32 cellular contexts compared by ENCODE assay signal in genomic region chr1:213274140-213274539, GRCh38.
DNase-seq lines count a peak whose midpoint lies in the region; ATAC-seq, FAIRE-seq and TF ChIP-seq lines count a peak whose summit lies in the region.
"Had no signal": no experiment of that assay in that cellular context is flagged by ENCODE, and none has a peak within 500 bp of the region (broad histone marks: within the 10 kb centered on the region; RNA-seq: fewer than 3 reads in every experiment).

No MANE protein-coding gene starts in this region.

- POLR2A ChIA-PET in K562 (lab: Yijun Ruan, JAX): interaction anchor here (0.6 to 0.7 kb wide), 2 partner anchors 208 to 627 kb away, joined by 3 read pairs; no protein-coding TSS in a partner anchor
- POLR2A ChIA-PET in HepG2 (lab: Yijun Ruan, JAX): no interaction called here

- no peak overlapping the region for H3K9ac ChIP-seq in K562 (ENCODE audit: insufficient read depth in 1 of 2, low read depth in 2 of 2, low read length in 2 of 2)
- H3K9ac ChIP-seq in HepG2 (ENCODE audit: insufficient read depth, low read depth, low read length): 0 out of 2 replicates have a peak overlapping the region, but pooled peaks have one; percentile 17
- H3K9ac ChIP-seq in mammary epithelial cell (ENCODE audit: insufficient read depth, low read length): no peak overlapping the region

- no peak for ATAC-seq in K562
- ATAC-seq in HepG2: no peak
- no peak for ATAC-seq in gastrocnemius medialis
- ATAC-seq: activated T-cell treated with anti-CD3 and anti-CD28 coated beads, Interleukin-2, amount 50 U/mL, for 72 hours; esophagus mucosa; heart right ventricle; stimulated activated naive B cell treated with anti-CD40 and anti-IgM and Interleukin-4, amounts not matched to agents 10 μg/mL and 1 μg/mL and 100 μg/mL, for 72 hours had no signal

- in situ Hi-C loops in K562 (cut with MboI): no loop called here
- in situ Hi-C loops in HepG2 (cut with HindIII; ENCODE audit: extremely low pct_ligation_motif_present, low pct_unique_long_range_greater_than_20kb): no loop called here
- in situ Hi-C loops in gastrocnemius medialis (cut with MboI; ENCODE audit: low sequenced_read_pairs in 4 of 4): no loop called here
- in situ Hi-C loops in mammary epithelial cell (cut with MboI; ENCODE audit: low sequenced_read_pairs in 2 of 2): no loop called here

- H3K4me3 ChIP-seq in K562 (no peak overlapping the region), HepG2 (replicated peaks in 1 of 3; ENCODE audit: insufficient read depth in 1 of 3, low read depth in 2 of 3, low read length in 3 of 3) (no peak overlapping the region), gastrocnemius medialis (no peak overlapping the region), mammary epithelial cell (replicated peaks in 1 of 3; ENCODE audit: insufficient read depth in 1 of 3, low read depth in 2 of 3, low read length in 3 of 3) (no peak overlapping the region)
- H3K4me3 ChIP-seq: heart right ventricle, right atrium auricular region, SK-N-MC had no signal

- no peaks in the 10 kb centered on the region for H3K9me1 ChIP-seq in K562 (ENCODE audit: control insufficient read depth, insufficient read depth, low read length)

- BruUV-seq in K562 (replicated peaks; lab: Mats Ljungman, UMichigan): no TSS peak
- no TSS peak for BruUV-seq in HepG2 (replicated peaks; lab: Mats Ljungman, UMichigan)
- BruUV-seq in mammary epithelial cell (replicated peaks; lab: Mats Ljungman, UMichigan): no TSS peak

- dilution Hi-C loops in mammary epithelial cell (cut with HindIII; ENCODE audit: low sequenced_read_pairs): no loop called here

- TF ChIP-seq POLR2A in K562 (conservative IDR thresholded peaks at IDR 0.05) (no peak), HepG2 (IDR thresholded peaks at IDR 0.05; ENCODE audit: insufficient read depth in 1 of 2, low read depth in 2 of 2, low read length in 2 of 2) (no peak), gastrocnemius medialis (IDR thresholded peaks at IDR 0.05) (no peak)

- peaks cover 12% of the 10 kb centered on the region for H3K36me3 Mint-ChIP-seq in HFFc6 (ENCODE audit: low read depth)

- H3K27ac ChIP-seq in K562 (ENCODE audit: extremely low read depth, low read depth, low read length) (no peak overlapping the region), HepG2 (ENCODE audit: extremely low read length, insufficient read depth, low read length) (peak overlapping the region; percentile 66), gastrocnemius medialis (no peak overlapping the region), mammary epithelial cell (ENCODE audit: insufficient read depth, low read depth, low read length) (no peak overlapping the region)
- H3K27ac ChIP-seq: heart right ventricle, right atrium auricular region had no signal

- H3K9me3 ChIP-seq in K562 (replicated peaks; ENCODE audit: control insufficient read depth, insufficient read depth, low read depth, low read length) (no peaks in the 10 kb centered on the region), HepG2 (ENCODE audit: low read length) (no peaks in the 10 kb centered on the region), gastrocnemius medialis (no peaks in the 10 kb centered on the region), mammary epithelial cell (replicated peaks; ENCODE audit: insufficient read depth, low read length) (no peaks in the 10 kb centered on the region)
- H3K9me3 ChIP-seq: heart right ventricle, right atrium auricular region had no signal

- H3K36me3 ChIP-seq in K562 (ENCODE audit: control insufficient read depth, insufficient read depth, low read length) (peaks cover 20% of the 10 kb centered on the region), HepG2 (replicated peaks in 1 of 2; ENCODE audit: control insufficient read depth in 1 of 2, insufficient read depth in 2 of 2, low read length in 2 of 2) (no peaks in the 10 kb centered on the region), gastrocnemius medialis (no peaks in the 10 kb centered on the region), mammary epithelial cell (ENCODE audit: insufficient read depth, low read length) (no peaks in the 10 kb centered on the region)

- CTCF ChIA-PET in K562 (lab: Yijun Ruan, JAX; ENCODE audit: low intra/inter-chr PET ratio) (no interaction called here), HepG2 (lab: Yijun Ruan, JAX; ENCODE audit: low intra/inter-chr PET ratio, low total read pairs) (no interaction called here), mammary epithelial cell (lab: Charles Lee; ENCODE audit: low non-redundant PET) (no interaction called here)

- H3K79me2 ChIP-seq in K562 (ENCODE audit: control insufficient read depth, insufficient read depth, low read length) (no peaks in the 10 kb centered on the region), HepG2 (ENCODE audit: insufficient read depth, low read length) (no peaks in the 10 kb centered on the region), mammary epithelial cell (ENCODE audit: insufficient read depth, low read length) (no peaks in the 10 kb centered on the region)

- FAIRE-seq in K562 (lab: Jason Lieb, UNC): no peak
- FAIRE-seq in HepG2 (lab: Jason Lieb, UNC): no peak
- FAIRE-seq: D721Med, G401.6, H1, keratinocyte, small intestine had no signal

- H3K4me2 ChIP-seq in K562 (ENCODE audit: insufficient read depth, low read length) (no peak overlapping the region), HepG2 (ENCODE audit: low read depth, low read length) (no peak overlapping the region), mammary epithelial cell (ENCODE audit: insufficient read depth, low read depth, low read length) (no peak overlapping the region)

- TF ChIP-seq RAD21 in K562 (CRISPR knock-in tag; conservative IDR thresholded peaks at IDR 0.05 in 1 of 2, IDR thresholded peaks at IDR 0.05 in 1 of 2): no peak
- TF ChIP-seq RAD21 in HepG2 (CRISPR knock-in tag; IDR thresholded peaks at IDR 0.05): no peak

- TF ChIP-seq CTCF in HFFc6 (IDR thresholded peaks at IDR 0.05) (no peak), K562 (IDR thresholded peaks at IDR 0.05 in 2 of 3, conservative IDR thresholded peaks at IDR 0.05 in 1 of 3; ENCODE audit: insufficient read depth in 2 of 3, low read depth in 1 of 3, low read length in 3 of 3) (no peak), HepG2 (CRISPR knock-in tag; IDR thresholded peaks at IDR 0.05) (no peak), gastrocnemius medialis (IDR thresholded peaks at IDR 0.05 in 4 of 5, conservative IDR thresholded peaks at IDR 0.05 in 1 of 5) (no peak), mammary epithelial cell (conservative IDR thresholded peaks at IDR 0.05 in 1 of 2, IDR thresholded peaks at IDR 0.05 in 1 of 2; ENCODE audit: extremely low read depth in 1 of 2, insufficient read depth in 1 of 2, low read depth in 1 of 2, low read length in 2 of 2) (no peak)

- peak; percentile 52 for DNase-seq in DMS53 (lab: John Stamatoyannopoulos, UW)
- DNase-seq in DMS53 treated with DMSO at 0.1 percent for 48 hours (lab: John Stamatoyannopoulos, UW; ENCODE audit: unreplicated experiment): no peak
- DNase-seq in HFFc6: no peak
- DNase-seq in K562 (ENCODE audit: extremely low read depth in 1 of 4, low spot score in 3 of 4): no peak
- DNase-seq in HepG2 (ENCODE audit: low spot score): peak; percentile 25
- DNase-seq in gastrocnemius medialis: no peak
- no peak for DNase-seq in mammary epithelial cell
- no peak for DNase-seq in C1 segment of cervical spinal cord (lab: John Stamatoyannopoulos, UW)
- DNase-seq: activated CD4-positive, alpha-beta T cell treated with anti-CD3 and anti-CD28 coated beads, Interleukin-2, amount 50 U/mL, for 48 hours; activated naive CD4-positive, alpha-beta T cell treated with Interleukin-2 at 50 U/mL for 16 hours; activated T-cell treated with anti-CD3 and anti-CD28 coated beads, Interleukin-2, amount 50 U/mL, for 72 hours; central memory CD4-positive, alpha-beta T cell; cortex of kidney; foreskin melanocyte; heart right ventricle; Karpas-422; midbrain; naive B cell; NCI-H1417 treated with DMSO at 0.1 percent for 48 hours; NCI-H2081 treated with DMSO at 0.1 percent for 48 hours; posterior cingulate gyrus; small intestine; stimulated activated naive B cell treated with anti-CD40 and anti-IgM and Interleukin-4, amounts not matched to agents 10 μg/mL and 1 μg/mL and 100 μg/mL, for 72 hours had no signal

- no peak overlapping the region for H3K4me3 Mint-ChIP-seq in HFFc6
- H3K4me3 Mint-ChIP-seq: activated T-cell treated with anti-CD3 and anti-CD28 coated beads, Interleukin-2, amount 50 U/mL, for 72 hours; CD4-positive, CD25-positive, alpha-beta regulatory T cell; naive B cell; stimulated activated naive B cell treated with anti-CD40 and anti-IgM and Interleukin-4, amounts not matched to agents 10 μg/mL and 1 μg/mL and 100 μg/mL, for 72 hours; T-helper 1 cell treated with Interleukin-12 subunit alpha and Interleukin-12 subunit beta and Interleukin-4 antibody, amounts not matched to agents 30 μg/mL and 1 μg/mL, for 36 hours had no signal

- no peak for TF ChIP-seq EP300 in K562 (IDR thresholded peaks at IDR 0.05; ENCODE audit: low read length)
- 0 out of 4 replicates have a peak, but pooled peaks of 1 of the 2 experiments have one; percentile 5 for TF ChIP-seq EP300 in HepG2 (IDR thresholded peaks at IDR 0.05; ENCODE audit: low read depth in 2 of 2, low read length in 2 of 2)
- no peak for TF ChIP-seq EP300 in HepG2 (CRISPR knock-in tag; IDR thresholded peaks at IDR 0.05; ENCODE audit: borderline replicate concordance)

- H2AFZ ChIP-seq in K562 (ENCODE audit: low read depth, low read length): no peak overlapping the region
- no peak overlapping the region for H2AFZ ChIP-seq in HepG2 (ENCODE audit: low read length)
- no peak overlapping the region for H2AFZ ChIP-seq in mammary epithelial cell (ENCODE audit: low read depth, low read length)

- intact Hi-C loops in K562 (cut with micrococcal nuclease): no loop called here
- intact Hi-C loops in HepG2 (cut with micrococcal nuclease; ENCODE audit: unreplicated experiment): no loop called here
- intact Hi-C loops in gastrocnemius medialis (cut with DNase I; ENCODE audit: low total_unique reads): no loop called here
- intact Hi-C loops in mammary epithelial cell (cut with micrococcal nuclease): no loop called here

- H3K4me1 ChIP-seq in K562 (replicated peaks in 1 of 2; ENCODE audit: control insufficient read depth in 2 of 2, insufficient read depth in 2 of 2, low read length in 2 of 2) (no peaks in the 10 kb centered on the region), HepG2 (ENCODE audit: insufficient read depth, low read length) (peaks cover 54% of the 10 kb centered on the region), gastrocnemius medialis (peaks cover 11 to 12% of the 10 kb centered on the region in 2 donors), mammary epithelial cell (ENCODE audit: insufficient read depth, low read length) (no peaks in the 10 kb centered on the region)
- H3K4me1 ChIP-seq: heart right ventricle, right atrium auricular region had no signal

- H3K27ac Mint-ChIP-seq in HFFc6: peak overlapping the region; percentile 17
- H3K27ac Mint-ChIP-seq: activated T-cell treated with anti-CD3 and anti-CD28 coated beads, Interleukin-2, amount 50 U/mL, for 72 hours; CD4-positive, CD25-positive, alpha-beta regulatory T cell; naive B cell; stimulated activated naive B cell treated with anti-CD40 and anti-IgM and Interleukin-4, amounts not matched to agents 10 μg/mL and 1 μg/mL and 100 μg/mL, for 72 hours; T-helper 1 cell treated with Interleukin-12 subunit alpha and Interleukin-12 subunit beta and Interleukin-4 antibody, amounts not matched to agents 30 μg/mL and 1 μg/mL, for 36 hours had no signal

- no peaks in the 10 kb centered on the region; the same call in none of the 2 replicates for H3K27me3 Mint-ChIP-seq in HFFc6 (ENCODE audit: insufficient read depth)
- H3K27me3 Mint-ChIP-seq: CD4-positive, CD25-positive, alpha-beta regulatory T cell; naive B cell; stimulated activated naive B cell treated with anti-CD40 and anti-IgM and Interleukin-4, amounts not matched to agents 10 μg/mL and 1 μg/mL and 100 μg/mL, for 72 hours had no signal

- H3K27me3 ChIP-seq in K562 (ENCODE audit: control insufficient read depth in 2 of 2, insufficient read depth in 2 of 2, low read length in 2 of 2) (no peaks in the 10 kb centered on the region), HepG2 (ENCODE audit: control insufficient read depth in 1 of 2, insufficient read depth in 2 of 2, low read length in 2 of 2) (no peaks in the 10 kb centered on the region), gastrocnemius medialis (no peaks in the 10 kb centered on the region), mammary epithelial cell (ENCODE audit: insufficient read depth, low read length) (no peaks in the 10 kb centered on the region)
- H3K27me3 ChIP-seq: heart right ventricle, right atrium auricular region had no signal

- H3K9me3 Mint-ChIP-seq in HFFc6: no peaks in the 10 kb centered on the region
- H3K9me3 Mint-ChIP-seq: CD4-positive, CD25-positive, alpha-beta regulatory T cell; T-helper 1 cell treated with Interleukin-12 subunit alpha and Interleukin-12 subunit beta and Interleukin-4 antibody, amounts not matched to agents 30 μg/mL and 1 μg/mL, for 36 hours had no signal

- H4K20me1 ChIP-seq in K562 (replicated peaks; ENCODE audit: control insufficient read depth, insufficient read depth, low read length): no peaks in the 10 kb centered on the region
- H4K20me1 ChIP-seq in HepG2 (ENCODE audit: insufficient read depth, low read length): no peaks in the 10 kb centered on the region
- no peaks in the 10 kb centered on the region for H4K20me1 ChIP-seq in mammary epithelial cell (ENCODE audit: insufficient read depth, low read length)

- H3K4me1 Mint-ChIP-seq in HFFc6 (ENCODE audit: low read depth): peaks cover 17% of the 10 kb centered on the region
- H3K4me1 Mint-ChIP-seq: stimulated activated naive B cell treated with anti-CD40 and anti-IgM and Interleukin-4, amounts not matched to agents 10 μg/mL and 1 μg/mL and 100 μg/mL, for 72 hours had no signal

Comparison
In these comparisons a context has a peak if more than half of its experiments do, and no peak if none do; other contexts are left out.
1. DNase-seq: peak in DMS53 (single experiment) and HepG2 (single experiment); none in DMS53 treated with DMSO at 0.1 percent for 48 hours (single experiment), HFFc6 (single experiment), K562 (0 of 4), gastrocnemius medialis (0 of 2), mammary epithelial cell (single experiment) and C1 segment of cervical spinal cord (0 of 14).